34 cellular contexts compared by ENCODE assay signal in the genomic region with DNA sequence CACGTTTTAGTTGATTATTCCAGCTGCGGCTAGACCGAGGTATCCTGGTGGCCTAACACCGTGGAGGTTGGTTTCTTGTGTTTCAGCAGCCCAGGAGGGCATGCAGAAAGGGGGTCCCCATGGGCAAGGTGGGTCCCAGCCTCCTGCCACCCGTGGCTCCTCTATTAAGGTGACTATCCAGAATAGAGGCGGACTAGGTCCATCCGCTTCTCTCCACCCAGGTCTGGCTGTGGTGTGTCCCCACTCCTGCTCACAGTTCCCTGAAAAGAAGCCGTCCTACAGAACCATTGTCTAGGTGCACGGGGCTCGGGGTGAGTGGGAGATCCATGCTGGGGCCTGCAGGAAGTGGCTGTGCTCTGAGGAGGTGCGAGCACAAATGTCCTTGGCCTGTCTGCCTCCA.
"Had no signal": no experiment of that assay in that cellular context is flagged by ENCODE, and none has a peak within 500 bp of the region (broad histone marks: within the 10 kb centered on the region; RNA-seq: fewer than 3 reads in every experiment).

No MANE protein-coding gene starts in this region.

- H3K4me3 ChIP-seq: adrenal gland, body of pancreas, breast epithelium had no signal

- H3K4me1 ChIP-seq: adrenal gland, breast epithelium had no signal

- H3K4me3 Mint-ChIP-seq: activated B cell treated with CpG ODN at 0.5 μM for 24 hours; activated CD4-positive, alpha-beta memory T cell treated with anti-CD3 and anti-CD28 coated beads, Interleukin-2, amount 10 ng/mL, durations not matched to agents 7 days and 5 days; activated CD4-positive, alpha-beta T cell treated with anti-CD3 and anti-CD28 coated beads for 36 hours; activated CD4-positive, alpha-beta T cell treated with anti-CD3 and anti-CD28 coated beads, Interleukin-2, amount 10 ng/mL, durations not matched to agents 7 days and 5 days; activated CD8-positive, alpha-beta memory T cell treated with anti-CD3 and anti-CD28 coated beads, Interleukin-2, amount 10 ng/mL, durations not matched to agents 7 days and 5 days; activated CD8-positive, alpha-beta T cell treated with anti-CD3 and anti-CD28 coated beads, Interleukin-2, amount 10 ng/mL, durations not matched to agents 7 days and 5 days; activated naive CD4-positive, alpha-beta T cell treated with anti-CD3 and anti-CD28 coated beads for 36 hours; activated naive CD8-positive, alpha-beta T cell treated with anti-CD3 and anti-CD28 coated beads for 36 hours; activated T-cell treated with anti-CD3 and anti-CD28 coated beads, Interleukin-2, amount 50 U/mL, for 24 hours; T-helper 1 cell treated with Interleukin-12 subunit alpha and Interleukin-12 subunit beta and Interleukin-4 antibody, amounts not matched to agents 30 μg/mL and 1 μg/mL, for 36 hours; T-helper 2 cell treated with Interferon-gamma antibody and Interleukin-4, amounts not matched to agents 5 μg/mL and 100 μg/mL, for 36 hours had no signal

- DNase-seq: activated B cell treated with CpG ODN at 0.5 μM for 24 hours; activated CD4-positive, alpha-beta memory T cell treated with anti-CD3 and anti-CD28 coated beads, Interleukin-2, amount 10 ng/mL, durations not matched to agents 7 days and 5 days; activated CD4-positive, alpha-beta T cell treated with anti-CD3 and anti-CD28 coated beads for 1 hour; activated CD4-positive, alpha-beta T cell treated with anti-CD3 and anti-CD28 coated beads for 36 hours; activated CD4-positive, alpha-beta T cell treated with anti-CD3 and anti-CD28 coated beads for 48 hours; activated CD4-positive, alpha-beta T cell treated with anti-CD3 and anti-CD28 coated beads, Interleukin-2, amount 10 ng/mL, durations not matched to agents 7 days and 5 days; activated CD4-positive, alpha-beta T cell treated with anti-CD3 and anti-CD28 coated beads, Interleukin-2, amount 50 U/mL, for 48 hours; activated CD8-positive, alpha-beta memory T cell treated with anti-CD3 and anti-CD28 coated beads for 24 hours; activated CD8-positive, alpha-beta memory T cell treated with anti-CD3 and anti-CD28 coated beads, Interleukin-2, amount 10 ng/mL, durations not matched to agents 7 days and 5 days; activated CD8-positive, alpha-beta memory T cell treated with anti-CD3 and anti-CD28 coated beads, Interleukin-2, amount 50 U/mL, for 48 hours; activated CD8-positive, alpha-beta T cell treated with anti-CD3 and anti-CD28 coated beads, Interleukin-2, amount 10 ng/mL, durations not matched to agents 7 days and 5 days; activated effector memory CD4-positive, alpha-beta T cell treated with anti-CD3 and anti-CD28 coated beads, Interleukin-2, amount 50 U/mL, for 16 hours; activated gamma-delta T cell treated with Interleukin-2 at 50 U/mL for 16 hours; activated naive CD4-positive, alpha-beta T cell; activated naive CD4-positive, alpha-beta T cell treated with anti-CD3 and anti-CD28 coated beads for 36 hours; activated naive CD4-positive, alpha-beta T cell treated with anti-CD3 and anti-CD28 coated beads, Interleukin-2, amount 50 U/mL, for 16 hours; activated naive CD8-positive, alpha-beta T cell treated with anti-CD3 and anti-CD28 coated beads for 36 hours; activated T-cell treated with anti-CD3 and anti-CD28 coated beads, Interleukin-2, amount 50 U/mL, for 24 hours; activated T-cell treated with anti-CD3 and anti-CD28 coated beads, Interleukin-2, amount 50 U/mL, for 48 hours; adrenal gland; amniotic stem cell; body of pancreas; brain microvascular endothelial cell; central memory CD4-positive, alpha-beta T cell; SW 1271; T-helper 1 cell; T-helper 2 cell; T-helper 9 cell had no signal

- H3K27ac Mint-ChIP-seq: activated B cell treated with CpG ODN at 0.5 μM for 24 hours; activated CD4-positive, alpha-beta memory T cell treated with anti-CD3 and anti-CD28 coated beads, Interleukin-2, amount 10 ng/mL, durations not matched to agents 7 days and 5 days; activated CD4-positive, alpha-beta T cell treated with anti-CD3 and anti-CD28 coated beads for 36 hours; activated CD4-positive, alpha-beta T cell treated with anti-CD3 and anti-CD28 coated beads, Interleukin-2, amount 10 ng/mL, durations not matched to agents 7 days and 5 days; activated CD8-positive, alpha-beta memory T cell treated with anti-CD3 and anti-CD28 coated beads, Interleukin-2, amount 10 ng/mL, durations not matched to agents 7 days and 5 days; activated CD8-positive, alpha-beta T cell treated with anti-CD3 and anti-CD28 coated beads, Interleukin-2, amount 10 ng/mL, durations not matched to agents 7 days and 5 days; activated naive CD4-positive, alpha-beta T cell treated with anti-CD3 and anti-CD28 coated beads for 36 hours; activated naive CD4-positive, alpha-beta T cell treated with anti-CD3 and anti-CD28 coated beads, Interleukin-2, amount 50 U/mL, for 72 hours; activated naive CD8-positive, alpha-beta T cell treated with anti-CD3 and anti-CD28 coated beads for 36 hours; activated T-cell treated with anti-CD3 and anti-CD28 coated beads, Interleukin-2, amount 50 U/mL, for 24 hours; T-helper 1 cell treated with Interleukin-12 subunit alpha and Interleukin-12 subunit beta and Interleukin-4 antibody, amounts not matched to agents 30 μg/mL and 1 μg/mL, for 36 hours; T-helper 2 cell treated with Interferon-gamma antibody and Interleukin-4, amounts not matched to agents 5 μg/mL and 100 μg/mL, for 36 hours had no signal

- H3K36me3 ChIP-seq: adrenal gland, brain microvascular endothelial cell, breast epithelium had no signal

- H3K27ac ChIP-seq: adrenal gland, body of pancreas, brain microvascular endothelial cell, breast epithelium, VCaP had no signal

- H3K4me1 Mint-ChIP-seq: activated B cell treated with CpG ODN at 0.5 μM for 24 hours; activated CD4-positive, alpha-beta memory T cell treated with anti-CD3 and anti-CD28 coated beads, Interleukin-2, amount 10 ng/mL, durations not matched to agents 7 days and 5 days; activated CD4-positive, alpha-beta T cell treated with anti-CD3 and anti-CD28 coated beads, Interleukin-2, amount 10 ng/mL, durations not matched to agents 7 days and 5 days; activated CD8-positive, alpha-beta memory T cell treated with anti-CD3 and anti-CD28 coated beads, Interleukin-2, amount 10 ng/mL, durations not matched to agents 7 days and 5 days had no signal

- H3K36me3 Mint-ChIP-seq: activated CD8-positive, alpha-beta memory T cell treated with anti-CD3 and anti-CD28 coated beads, Interleukin-2, amount 10 ng/mL, durations not matched to agents 7 days and 5 days; activated naive CD4-positive, alpha-beta T cell treated with anti-CD3 and anti-CD28 coated beads, Interleukin-2, amount 50 U/mL, for 72 hours; activated naive CD8-positive, alpha-beta T cell treated with anti-CD3 and anti-CD28 coated beads for 36 hours had no signal

- H3K9me3 Mint-ChIP-seq: activated B cell treated with CpG ODN at 0.5 μM for 24 hours; activated CD4-positive, alpha-beta memory T cell treated with anti-CD3 and anti-CD28 coated beads, Interleukin-2, amount 10 ng/mL, durations not matched to agents 7 days and 5 days; activated CD4-positive, alpha-beta T cell treated with anti-CD3 and anti-CD28 coated beads, Interleukin-2, amount 10 ng/mL, durations not matched to agents 7 days and 5 days; activated naive CD4-positive, alpha-beta T cell treated with anti-CD3 and anti-CD28 coated beads for 36 hours; activated naive CD4-positive, alpha-beta T cell treated with anti-CD3 and anti-CD28 coated beads, Interleukin-2, amount 50 U/mL, for 72 hours; activated naive CD8-positive, alpha-beta T cell treated with anti-CD3 and anti-CD28 coated beads for 36 hours; activated T-cell treated with anti-CD3 and anti-CD28 coated beads, Interleukin-2, amount 50 U/mL, for 24 hours; T-helper 2 cell treated with Interferon-gamma antibody and Interleukin-4, amounts not matched to agents 5 μg/mL and 100 μg/mL, for 36 hours had no signal

- H3K9me3 ChIP-seq: adrenal gland, body of pancreas had no signal

- H3K27me3 Mint-ChIP-seq: activated CD4-positive, alpha-beta T cell treated with anti-CD3 and anti-CD28 coated beads, Interleukin-2, amount 10 ng/mL, durations not matched to agents 7 days and 5 days had no signal

- H3K27me3 ChIP-seq: adrenal gland, body of pancreas, brain microvascular endothelial cell had no signal

- ATAC-seq: activated CD4-positive, alpha-beta T cell treated with anti-CD3 and anti-CD28 coated beads for 36 hours; activated CD4-positive, CD25-positive, alpha-beta regulatory T cell treated with anti-CD3 and anti-CD28 coated beads, Interleukin-2, amount 50 U/mL, for 24 hours; activated CD8-positive, alpha-beta memory T cell treated with anti-CD3 and anti-CD28 coated beads, Interleukin-2, amount 10 ng/mL, durations not matched to agents 7 days and 5 days; activated CD8-positive, alpha-beta T cell treated with anti-CD3 and anti-CD28 coated beads, Interleukin-2, amount 10 ng/mL, durations not matched to agents 7 days and 5 days; activated naive CD4-positive, alpha-beta T cell treated with anti-CD3 and anti-CD28 coated beads, Interleukin-2, amount 50 U/mL, for 72 hours; body of pancreas had no signal
